Comparison of ENCODE assay signal across 21 cellular contexts in genomic region chr21:42851812-42852665, GRCh38.
"Had no signal": no experiment of that assay in that cellular context is flagged by ENCODE, and none has a peak within 500 bp of the region (broad histone marks: within the 10 kb centered on the region; RNA-seq: fewer than 3 reads in every experiment).

No MANE protein-coding gene starts in this region.

- H3K27ac ChIP-seq: body of pancreas, cardiac muscle cell, epithelial cell of prostate, gastroesophageal sphincter, heart left ventricle, neutrophil, pancreas, psoas muscle, right atrium auricular region, upper lobe of left lung had no signal

- H3K27me3 ChIP-seq: body of pancreas, cardiac muscle cell, gastroesophageal sphincter, heart left ventricle, neutrophil, pancreas, right atrium auricular region, upper lobe of left lung had no signal

- H3K27ac Mint-ChIP-seq: activated CD4-positive, alpha-beta T cell treated with anti-CD3 and anti-CD28 coated beads, Interleukin-2, amount 10 ng/mL, durations not matched to agents 7 days and 5 days; endodermal cell; natural killer cell treated with Interleukin-12 subunit alpha and Interleukin-12 subunit beta and Interleukin-15 and Interleukin-18, amount 100 ng/mL, for 72 hours; T-helper 1 cell treated with Interleukin-12 subunit alpha and Interleukin-12 subunit beta and Interleukin-4 antibody, amounts not matched to agents 30 μg/mL and 1 μg/mL, for 36 hours had no signal

- H3K9me3 Mint-ChIP-seq: activated CD4-positive, alpha-beta T cell treated with anti-CD3 and anti-CD28 coated beads, Interleukin-2, amount 10 ng/mL, durations not matched to agents 7 days and 5 days; endodermal cell; natural killer cell treated with Interleukin-12 subunit alpha and Interleukin-12 subunit beta and Interleukin-15 and Interleukin-18, amount 100 ng/mL, for 72 hours; T-helper 1 cell treated with Interleukin-12 subunit alpha and Interleukin-12 subunit beta and Interleukin-4 antibody, amounts not matched to agents 30 μg/mL and 1 μg/mL, for 36 hours had no signal

- H3K27me3 Mint-ChIP-seq: activated CD4-positive, alpha-beta T cell treated with anti-CD3 and anti-CD28 coated beads, Interleukin-2, amount 10 ng/mL, durations not matched to agents 7 days and 5 days; natural killer cell treated with Interleukin-12 subunit alpha and Interleukin-12 subunit beta and Interleukin-15 and Interleukin-18, amount 100 ng/mL, for 72 hours had no signal

- ATAC-seq: body of pancreas; gastroesophageal sphincter; heart left ventricle; stimulated activated naive CD8-positive, alpha-beta T cell treated with anti-CD3 and anti-CD28 coated beads, Interleukin-15, Interleukin-2, amounts not matched to agents 100 U/mL and 50 U/mL, for 24 hours had no signal

- DNase-seq: activated CD4-positive, alpha-beta T cell treated with anti-CD3 and anti-CD28 coated beads, Interleukin-2, amount 10 ng/mL, durations not matched to agents 7 days and 5 days; activated CD4-positive, CD25-positive, alpha-beta regulatory T cell treated with anti-CD3 and anti-CD28 coated beads, Interleukin-2, amount 50 U/mL, for 72 hours; activated naive CD4-positive, alpha-beta T cell treated with Interleukin-2 at 50 U/mL for 16 hours; activated T-cell treated with anti-CD3 and anti-CD28 coated beads, Interleukin-2, amount 50 U/mL, for 1 hour; anterior cingulate cortex; body of pancreas; cortex of kidney; endodermal cell; heart left ventricle; psoas muscle; stimulated activated CD4-positive, alpha-beta T cell treated with anti-CD3 and anti-CD28 coated beads, Interleukin-4, amount 100 ng/mL, for 24 hours; stimulated activated naive CD8-positive, alpha-beta T cell treated with anti-CD3 and anti-CD28 coated beads, Interleukin-15, Interleukin-2, amounts not matched to agents 100 U/mL and 50 U/mL, for 24 hours had no signal

- H3K4me1 Mint-ChIP-seq: activated CD4-positive, alpha-beta T cell treated with anti-CD3 and anti-CD28 coated beads, Interleukin-2, amount 10 ng/mL, durations not matched to agents 7 days and 5 days; endodermal cell had no signal

- H3K4me3 Mint-ChIP-seq: activated CD4-positive, alpha-beta T cell treated with anti-CD3 and anti-CD28 coated beads, Interleukin-2, amount 10 ng/mL, durations not matched to agents 7 days and 5 days; endodermal cell; natural killer cell treated with Interleukin-12 subunit alpha and Interleukin-12 subunit beta and Interleukin-15 and Interleukin-18, amount 100 ng/mL, for 72 hours; T-helper 1 cell treated with Interleukin-12 subunit alpha and Interleukin-12 subunit beta and Interleukin-4 antibody, amounts not matched to agents 30 μg/mL and 1 μg/mL, for 36 hours had no signal

- H3K4me1 ChIP-seq: body of pancreas, gastroesophageal sphincter, heart left ventricle, pancreas, psoas muscle, right atrium auricular region had no signal

- H3K4me3 ChIP-seq: body of pancreas, cardiac muscle cell, gastroesophageal sphincter, heart left ventricle, pancreas, psoas muscle, right atrium auricular region, upper lobe of left lung had no signal

- H3K9me3 ChIP-seq: body of pancreas, gastroesophageal sphincter, heart left ventricle, neutrophil, pancreas, psoas muscle, right atrium auricular region, upper lobe of left lung had no signal
